Comparison of ENCODE assay signal across 8 cellular contexts in genomic region chr6:127484207-127484858, GRCh38. TPM values are rescaled to one million over a fixed set of nuclear protein-coding genes. Genes with fewer than 3 reads are reported as not detected.
DNase-seq lines count a peak whose midpoint lies in the region; ATAC-seq, FAIRE-seq and TF ChIP-seq lines count a peak whose summit lies in the region.

No MANE protein-coding gene starts in this region.

- CTCF ChIA-PET in activated CD4-positive, alpha-beta memory T cell treated with anti-CD3 and anti-CD28 coated beads for 36 hours (lab: Charles Lee) = interaction anchor here (1.0 to 14.1 kb wide), 5 partner anchors 18 to 218 kb away, joined by 3 to 163 read pairs (median 6); partner anchors contain the start of genes MTCL3 and RNF146

- H3K27ac Mint-ChIP-seq in activated CD4-positive, alpha-beta memory T cell treated with anti-CD3 and anti-CD28 coated beads for 36 hours = peak overlapping the region; percentile 68

- no peak for TF ChIP-seq CTCF in keratinocyte (optimal IDR thresholded peaks at IDR 0.05 in 1 of 3, IDR thresholded peaks at IDR 0.05 in 1 of 3, conservative IDR thresholded peaks at IDR 0.05 in 1 of 3; ENCODE audit: extremely low read depth in 1 of 3, insufficient read depth in 2 of 3, low read length in 3 of 3)

- H3K9ac ChIP-seq in keratinocyte (ENCODE audit: control insufficient read depth, extremely low read depth, insufficient read depth, low read length) = no peak overlapping the region

- no peaks in the 10 kb centered on the region for H4K20me1 ChIP-seq in keratinocyte (ENCODE audit: control insufficient read depth, extremely low read depth, insufficient read depth, low read length)

- no peaks in the 10 kb centered on the region for H3K9me1 ChIP-seq in keratinocyte (ENCODE audit: control insufficient read depth, extremely low read depth, insufficient read depth, low read length)

- H2AFZ ChIP-seq in keratinocyte (ENCODE audit: control insufficient read depth, low read length) = peak overlapping the region; percentile 8

- H3K9me3 Mint-ChIP-seq in activated CD4-positive, alpha-beta memory T cell treated with anti-CD3 and anti-CD28 coated beads for 36 hours = peaks cover 8% of the 10 kb centered on the region

- FAIRE-seq in keratinocyte (lab: Jason Lieb, UNC) = no peak
- FAIRE-seq in HTR-8/SVneo (lab: Jason Lieb, UNC) = no peak

- peak; percentile 100 for ATAC-seq in GM21367 (IDR thresholded peaks at IDR 0.05; ENCODE audit: unreplicated experiment)
- peak; percentile 99 for ATAC-seq in HG03521 (IDR thresholded peaks at IDR 0.05; ENCODE audit: unreplicated experiment)

- H3K27ac ChIP-seq in keratinocyte (ENCODE audit: control insufficient read depth, insufficient read depth, low read length) = no peak overlapping the region

- H3K4me3 ChIP-seq in keratinocyte (ENCODE audit: control insufficient read depth in 2 of 3, extremely low read depth in 1 of 3, insufficient read depth in 2 of 3, low read depth in 1 of 3, low read length in 3 of 3) = no peak overlapping the region

- no peaks in the 10 kb centered on the region for H3K9me3 ChIP-seq in keratinocyte (ENCODE audit: control insufficient read depth, low read depth, low read length)

- no peaks in the 10 kb centered on the region for H3K27me3 ChIP-seq in keratinocyte (ENCODE audit: control insufficient read depth, extremely low read depth, insufficient read depth, low read length)

- H3K4me1 Mint-ChIP-seq in activated CD4-positive, alpha-beta memory T cell treated with anti-CD3 and anti-CD28 coated beads for 36 hours (ENCODE audit: low read depth) = peaks cover 28% of the 10 kb centered on the region

- H3K4me3 Mint-ChIP-seq in activated CD4-positive, alpha-beta memory T cell treated with anti-CD3 and anti-CD28 coated beads for 36 hours = no peak overlapping the region

- peaks cover 11% of the 10 kb centered on the region for H3K4me1 ChIP-seq in keratinocyte (ENCODE audit: control insufficient read depth, extremely low read depth, insufficient read depth, low read length)

- H3K27me3 Mint-ChIP-seq in activated CD4-positive, alpha-beta memory T cell treated with anti-CD3 and anti-CD28 coated beads for 36 hours = no peaks in the 10 kb centered on the region

- DNase-seq in ELR (ENCODE audit: low read depth) = peak; percentile 76
- no peak for DNase-seq in activated CD4-positive, alpha-beta memory T cell treated with anti-CD3 and anti-CD28 coated beads for 36 hours
- DNase-seq in keratinocyte (ENCODE audit: low read depth, low spot score) = no peak
- no peak for DNase-seq in HTR-8/SVneo (ENCODE audit: insufficient read length, low spot score)
- DNase-seq in HuH-7.5 (ENCODE audit: low spot score) = no peak
- DNase-seq in GDM1 (lab: John Stamatoyannopoulos, UW) = no peak

- no peaks in the 10 kb centered on the region for H3K36me3 ChIP-seq in keratinocyte (ENCODE audit: control insufficient read depth in 2 of 2, extremely low read depth in 1 of 2, insufficient read depth in 2 of 2, low read length in 2 of 2)

- H3K36me3 Mint-ChIP-seq in activated CD4-positive, alpha-beta memory T cell treated with anti-CD3 and anti-CD28 coated beads for 36 hours = peaks cover 13% of the 10 kb centered on the region

- dilution Hi-C loops in keratinocyte (cut with MboI; ENCODE audit: extremely low pct_ligation_motif_present, low sequenced_read_pairs) = no loop called here

- intact Hi-C loops in activated CD4-positive, alpha-beta memory T cell treated with anti-CD3 and anti-CD28 coated beads for 36 hours (cut with micrococcal nuclease) = loop anchor here (1.0 to 10.0 kb wide), 7 partner anchors 32 to 250 kb away; partner anchors contain the start of gene RNF146

- POLR2A ChIA-PET in activated CD4-positive, alpha-beta memory T cell treated with anti-CD3 and anti-CD28 coated beads for 36 hours (lab: Charles Lee) = interaction anchor here (1.0 to 2.3 kb wide), 5 partner anchors 15 to 64 kb away, joined by 3 to 21 read pairs (median 4); partner anchors contain the start of gene MTCL3

- no peaks in the 10 kb centered on the region for H3K79me2 ChIP-seq in keratinocyte (ENCODE audit: control insufficient read depth, insufficient read depth, low read length)

- peak overlapping the region; percentile 18 for H3K4me2 ChIP-seq in keratinocyte (ENCODE audit: control insufficient read depth, extremely low read depth, insufficient read depth, low read depth, low read length)

RNA-seq across cellular contexts. Expression of gene KIAA0408, which starts 25.1 kb away (rescaled TPM):
- 1 to 10 TPM; 6.0 to 6.5 TPM for total RNA-seq in activated CD4-positive, alpha-beta memory T cell treated with anti-CD3 and anti-CD28 coated beads for 36 hours
- 0.05 to 0.12 TPM in 2 of 3 replicates, not detected in the other for polyA plus RNA-seq in keratinocyte
- 0.64 TPM for polyA plus RNA-seq in keratinocyte (2011; ENCODE audit: low read depth)
- 0.05 and 0.11 TPM in 2 replicates for polyA plus RNA-seq in keratinocyte (2011; cell fraction: cytosol; rRNA removed)
- 0.19 TPM in 1 of 2 replicates, not detected in the other for polyA plus RNA-seq in keratinocyte (2011; cell fraction: nucleus; rRNA removed)
- polyA plus RNA-seq in keratinocyte (2012; ENCODE audit: low replicate concordance) = 0.02 TPM in 1 of 2 replicates, not detected in the other
- 0.06 TPM in 1 of 3 replicates, not detected in the others for polyA minus RNA-seq in keratinocyte
- polyA minus RNA-seq in keratinocyte (2011; cell fraction: cytosol; rRNA and poly(A)+ RNA removed) = not detected
- not detected in 2 replicates for polyA minus RNA-seq in keratinocyte (2011; cell fraction: nucleus; rRNA and poly(A)+ RNA removed)
